12 cellular contexts compared by ENCODE assay signal in genomic region chr5:120463026-120463770, GRCh38. TPM values are rescaled to one million over a fixed set of nuclear protein-coding genes. Genes with fewer than 3 reads are reported as not detected.
DNase-seq lines count a peak whose midpoint lies in the region; ATAC-seq and TF ChIP-seq lines count a peak whose summit lies in the region.
"Had no signal": no experiment of that assay in that cellular context is flagged by ENCODE, and none has a peak within 500 bp of the region (broad histone marks: within the 10 kb centered on the region; RNA-seq: fewer than 3 reads in every experiment).

No MANE protein-coding gene starts in this region.

- peak overlapping the region; percentile 20 for H3K9ac ChIP-seq in muscle layer of colon (ENCODE audit: low read length)

- peaks cover 0 to 26% (median 13%) of the 10 kb centered on the region in 9 donors for H3K4me1 ChIP-seq in heart right ventricle
- H3K4me1 ChIP-seq in muscle layer of colon (ENCODE audit: insufficient read depth, low read length): peaks cover 7% of the 10 kb centered on the region
- H3K4me1 ChIP-seq in uterus: no peaks in the 10 kb centered on the region
- no peaks in the 10 kb centered on the region for H3K4me1 ChIP-seq in Caco-2

- H3K27me3 Mint-ChIP-seq in activated T-helper 17 cell treated with anti-CD3 and anti-CD28 coated beads, Interleukin-2, amount 50 U/mL, for 72 hours: peaks cover 30% of the 10 kb centered on the region
- H3K27me3 Mint-ChIP-seq in Caco-2 (ENCODE audit: insufficient read depth, unreplicated experiment): peaks cover 12% of the 10 kb centered on the region

- no peak for TF ChIP-seq POLR2A in uterus (IDR thresholded peaks at IDR 0.05)

- DNase-seq in heart right ventricle (no peak), Right ventricle myocardium inferior (ENCODE audit: missing footprints) (no peak), uterus (no peak), Caco-2 (no peak), NCI-H1694 (lab: John Stamatoyannopoulos, UW) (no peak)
- no peak for DNase-seq in activated naive CD4-positive, alpha-beta T cell treated with Interleukin-2 at 50 U/mL for 16 hours
- DNase-seq: effector memory CD8-positive, alpha-beta T cell; NCI-H1436 treated with DMSO at 0.1 percent for 48 hours; stimulated activated CD4-positive, alpha-beta T cell treated with anti-CD3 and anti-CD28 coated beads, Interleukin-12 subunit alpha, Interleukin-12 subunit beta, amount 100 ng/mL, for 4 hours had no signal

- no peak overlapping the region for H3K27ac Mint-ChIP-seq in activated T-helper 17 cell treated with anti-CD3 and anti-CD28 coated beads, Interleukin-2, amount 50 U/mL, for 72 hours
- no peak overlapping the region for H3K27ac Mint-ChIP-seq in Caco-2 (ENCODE audit: unreplicated experiment)
- H3K27ac Mint-ChIP-seq: effector memory CD8-positive, alpha-beta T cell had no signal

- POLR2A ChIA-PET in Caco-2 (lab: Charles Lee): interaction anchor here (0.7 kb wide), 1 partner anchor 566 kb away, joined by 4 read pairs; no protein-coding TSS in a partner anchor

- WGBS in heart right ventricle, 2 donors: 44 to 48% methylated on average over 6 of the region's 6 CpGs

- no peaks in the 10 kb centered on the region for H3K4me1 Mint-ChIP-seq in activated T-helper 17 cell treated with anti-CD3 and anti-CD28 coated beads, Interleukin-2, amount 50 U/mL, for 72 hours
- no peaks in the 10 kb centered on the region for H3K4me1 Mint-ChIP-seq in Caco-2 (ENCODE audit: low read depth, unreplicated experiment)

- no peak for ATAC-seq in heart right ventricle
- no peak for ATAC-seq in Right ventricle myocardium inferior
- no peak for ATAC-seq in activated T-helper 17 cell treated with anti-CD3 and anti-CD28 coated beads, Interleukin-2, amount 50 U/mL, for 72 hours (replicated peaks)
- ATAC-seq: effector memory CD8-positive, alpha-beta T cell had no signal

- H3K36me3 Mint-ChIP-seq in activated T-helper 17 cell treated with anti-CD3 and anti-CD28 coated beads, Interleukin-2, amount 50 U/mL, for 72 hours (ENCODE audit: low read depth): no peaks in the 10 kb centered on the region
- no peaks in the 10 kb centered on the region for H3K36me3 Mint-ChIP-seq in Caco-2 (ENCODE audit: insufficient read depth, unreplicated experiment)

- H3K27ac ChIP-seq in heart right ventricle (peak overlapping the region in 3 of 10 donors; percentile 2 to 89 (median 78)), muscle layer of colon (ENCODE audit: low read depth, low read length) (no peak overlapping the region), uterus (peak overlapping the region; percentile 74 to 92)

- BruUV-seq in Caco-2 (replicated peaks; lab: Mats Ljungman, UMichigan): no TSS peak

- CTCF ChIA-PET in Caco-2 (lab: Charles Lee): interaction anchor here (0.6 kb wide), 1 partner anchor 685 kb away, joined by 4 read pairs; no protein-coding TSS in a partner anchor

- H3K9me3 ChIP-seq in heart right ventricle (no peaks in the 10 kb centered on the region), muscle layer of colon (ENCODE audit: low read length) (no peaks in the 10 kb centered on the region), uterus (no peaks in the 10 kb centered on the region), Caco-2 (no peaks in the 10 kb centered on the region)

- H3K4me3 ChIP-seq in heart right ventricle (peak overlapping the region in 6 of 10 donors; percentile 50 to 81 (median 75)), muscle layer of colon (ENCODE audit: low read depth in 1 of 2, low read length in 2 of 2) (peak overlapping the region in 1 of 2 donors; percentile 64), uterus (peak overlapping the region in 1 of 2 donors; percentile 80), Caco-2 (ENCODE audit: low read depth, low read length) (no peak overlapping the region)

- H3K36me3 ChIP-seq in heart right ventricle (no peaks in the 10 kb centered on the region), muscle layer of colon (ENCODE audit: insufficient read depth, low read length) (no peaks in the 10 kb centered on the region), uterus (no peaks in the 10 kb centered on the region), Caco-2 (ENCODE audit: control insufficient read depth, insufficient read depth, low read length) (no peaks in the 10 kb centered on the region)

- TF ChIP-seq CTCF in heart right ventricle (IDR thresholded peaks at IDR 0.05) (no peak), uterus (IDR thresholded peaks at IDR 0.05) (no peak), Caco-2 (IDR thresholded peaks at IDR 0.05; ENCODE audit: insufficient read depth in 1 of 2, low read depth in 1 of 2, low read length in 1 of 2, severe bottlenecking in 1 of 2, unreplicated experiment in 1 of 2) (no peak)

- peak overlapping the region; percentile 19 for H3K4me3 Mint-ChIP-seq in activated T-helper 17 cell treated with anti-CD3 and anti-CD28 coated beads, Interleukin-2, amount 50 U/mL, for 72 hours
- H3K4me3 Mint-ChIP-seq in Caco-2 (ENCODE audit: unreplicated experiment): no peak overlapping the region

- peaks cover 0 to 41% (median 0%) of the 10 kb centered on the region in 7 donors for H3K27me3 ChIP-seq in heart right ventricle
- H3K27me3 ChIP-seq in muscle layer of colon (ENCODE audit: control insufficient read depth in 1 of 2, insufficient read depth in 2 of 2, low read length in 2 of 2): peaks cover 16% of the 10 kb centered on the region in 2 donors
- no peaks in the 10 kb centered on the region for H3K27me3 ChIP-seq in uterus
- H3K27me3 ChIP-seq in Caco-2 (replicated peaks; ENCODE audit: control insufficient read depth, insufficient read depth, low read length): no peaks in the 10 kb centered on the region

- H3K9me3 Mint-ChIP-seq in activated T-helper 17 cell treated with anti-CD3 and anti-CD28 coated beads, Interleukin-2, amount 50 U/mL, for 72 hours: no peaks in the 10 kb centered on the region
- no peaks in the 10 kb centered on the region for H3K9me3 Mint-ChIP-seq in Caco-2 (ENCODE audit: unreplicated experiment)
- H3K9me3 Mint-ChIP-seq: effector memory CD8-positive, alpha-beta T cell had no signal

- intact Hi-C loops in heart right ventricle (cut with DNase I): loop anchor here in 7 of 10 donors (5.0 to 10.0 kb wide), 10 partner anchors 208 to 521 kb away; no protein-coding TSS in a partner anchor
- intact Hi-C loops in Right ventricle myocardium inferior (cut with DNase I): no loop called here
- intact Hi-C loops in uterus (cut with DNase I; ENCODE audit: low total_unique reads): no loop called here
- intact Hi-C loops in Caco-2 (cut with micrococcal nuclease; ENCODE audit: unreplicated experiment): no loop called here

RNA-seq across cellular contexts. Expression of gene PRR16, which starts 0.9 kb away (rescaled TPM):
- total RNA-seq in heart right ventricle: 10 to 100 TPM in 6 of 10 donors, 1 to 10 TPM in 4; 5.6 to 22.9 (median 11.7) TPM
- 1 to 10 TPM; 5.3 to 6.1 TPM for polyA plus RNA-seq in heart right ventricle
- 12.7 TPM for total RNA-seq in Right ventricle myocardium inferior
- not detected for total RNA-seq in activated T-helper 17 cell treated with anti-CD3 and anti-CD28 coated beads, Interleukin-2, amount 50 U/mL, for 72 hours
- total RNA-seq in uterus: 10 to 100 TPM in 1 of 4 donors, 1 to 10 TPM in 3; 2.2 to 19.7 (median 5.9) TPM
- total RNA-seq in Caco-2 (2022): not detected in 2 replicates
- total RNA-seq: GM12878 had no signal
- polyA plus RNA-seq: GM12878 had no signal

Comparison
In these comparisons a context has a peak if more than half of its experiments do, and no peak if none do; other contexts are left out.
1. intact Hi-C loops: an anchor here in heart right ventricle (5.0 to 10.0 kb wide); none called in Right ventricle myocardium inferior, uterus and Caco-2.